Comparison of ENCODE assay signal across 9 cellular contexts in genomic region chr10:59006511-59007306, GRCh38.
A peak's percentile ranks its signal among the peaks of the same experiment; 100 is the strongest.
DNase-seq lines count a peak whose midpoint lies in the region; ATAC-seq, FAIRE-seq and TF ChIP-seq lines count a peak whose summit lies in the region.
"Had no signal": no experiment of that assay in that cellular context is flagged by ENCODE, and none has a peak within 500 bp of the region (broad histone marks: within the 10 kb centered on the region; RNA-seq: fewer than 3 reads in every experiment).

No MANE protein-coding gene starts in this region.

- no peaks in the 10 kb centered on the region for H3K27me3 Mint-ChIP-seq in CD4-positive, alpha-beta T cell

- H3K27ac ChIP-seq in RWPE1 (no peak overlapping the region), small intestine (ENCODE audit: low read depth in 1 of 2, low read length in 1 of 2) (no peak overlapping the region)
- no peak overlapping the region for H3K27ac ChIP-seq in CD4-positive, alpha-beta T cell (ENCODE audit: low read depth, low read length)

- FAIRE-seq in frontal cortex (lab: Jason Lieb, UNC) (peak; percentile 68), small intestine (lab: Jason Lieb, UNC) (peak; percentile 44)

- DNase-seq in RWPE1 (ENCODE audit: low spot score), result peak; percentile 54
- DNase-seq in frontal cortex (ENCODE audit: low spot score in 2 of 2), result no peak
- DNase-seq in small intestine, result peak; percentile 35
- no peak for DNase-seq in SW480 (ENCODE audit: low spot score)
- no peak for DNase-seq in SK-N-DZ (ENCODE audit: low spot score)
- DNase-seq in CD4-positive, alpha-beta T cell, result no peak
- no peak for DNase-seq in DMS 273 treated with DMSO at 0.1 percent for 48 hours (lab: John Stamatoyannopoulos, UW)
- DNase-seq: NCI-H446 treated with DMSO at 0.1 percent for 48 hours had no signal

- H3K4me3 ChIP-seq in small intestine (ENCODE audit: low read depth in 1 of 2, low read length in 2 of 2), result no peak overlapping the region

- H3K4me3 Mint-ChIP-seq in CD4-positive, alpha-beta T cell, result no peak overlapping the region

- no peaks in the 10 kb centered on the region for H3K4me1 Mint-ChIP-seq in CD4-positive, alpha-beta T cell (ENCODE audit: low read depth)

- CTCF ChIA-PET in RWPE1 (lab: Yijun Ruan, JAX), result no interaction called here
- CTCF ChIA-PET in CD4-positive, alpha-beta T cell (lab: Charles Lee), result no interaction called here

- intact Hi-C loops in CD4-positive, alpha-beta T cell (cut with DNase I, micrococcal nuclease), result no loop called here

- no peak for TF ChIP-seq CTCF in RWPE1 (conservative IDR thresholded peaks at IDR 0.05; ENCODE audit: low read depth)
- TF ChIP-seq CTCF in CD4-positive, alpha-beta T cell (IDR thresholded peaks at IDR 0.05), result no peak

- H3K27ac Mint-ChIP-seq in CD4-positive, alpha-beta T cell, result no peak overlapping the region

- POLR2A ChIA-PET in RWPE1 (lab: Yijun Ruan, JAX; ENCODE audit: low non-redundant PET), result no interaction called here
- POLR2A ChIA-PET in CD4-positive, alpha-beta T cell (lab: Charles Lee), result no interaction called here

- WGBS in small intestine, 3 donors, result 50 to 60% (median 54%) methylated on average over 4 of the region's 4 CpGs

- peaks cover 0 to 3% of the 10 kb centered on the region in 2 donors for H3K4me1 ChIP-seq in small intestine (ENCODE audit: control insufficient read depth in 2 of 2, insufficient read depth in 1 of 2, low read depth in 1 of 2, low read length in 1 of 2)

- peak; percentile 41 for ATAC-seq in GM18868 (IDR thresholded peaks at IDR 0.05; ENCODE audit: unreplicated experiment)
- no peak for ATAC-seq in CD4-positive, alpha-beta T cell (ENCODE audit: poor library complexity)

- no peaks in the 10 kb centered on the region for H3K36me3 ChIP-seq in small intestine (ENCODE audit: control insufficient read depth in 2 of 2, insufficient read depth in 2 of 2, low read length in 2 of 2)

- no peaks in the 10 kb centered on the region for H3K36me3 Mint-ChIP-seq in CD4-positive, alpha-beta T cell (ENCODE audit: low read depth)

- H3K9me3 Mint-ChIP-seq in CD4-positive, alpha-beta T cell, result no peaks in the 10 kb centered on the region

- H3K27me3 ChIP-seq in small intestine (ENCODE audit: control insufficient read depth in 2 of 2, insufficient read depth in 2 of 2, low read length in 2 of 2), result no peaks in the 10 kb centered on the region
- H3K27me3 ChIP-seq in CD4-positive, alpha-beta T cell (ENCODE audit: control insufficient read depth, insufficient read depth, low read length), result peaks cover 3% of the 10 kb centered on the region

- no peaks in the 10 kb centered on the region for H3K9me3 ChIP-seq in small intestine (ENCODE audit: control insufficient read depth, low read depth)
- H3K9me3 ChIP-seq in CD4-positive, alpha-beta T cell (ENCODE audit: control insufficient read depth, low read length), result no peaks in the 10 kb centered on the region

Comparison
In these comparisons a context has a peak if more than half of its experiments do, and no peak if none do; other contexts are left out.
1. DNase-seq: peak in RWPE1 (single experiment) and small intestine (single experiment); none in frontal cortex (0 of 2), SW480 (single experiment), SK-N-DZ (single experiment), CD4-positive, alpha-beta T cell (0 of 10) and DMS 273 treated with DMSO at 0.1 percent for 48 hours (single experiment).